In genomic region chr5:147436596-147436995, GRCh38 we compare ENCODE assay signal across 20 cellular contexts.
DNase-seq lines count a peak whose midpoint lies in the region; ATAC-seq, FAIRE-seq and TF ChIP-seq lines count a peak whose summit lies in the region.
"Had no signal": no experiment of that assay in that cellular context is flagged by ENCODE, and none has a peak within 500 bp of the region (broad histone marks: within the 10 kb centered on the region; RNA-seq: fewer than 3 reads in every experiment).

No MANE protein-coding gene starts in this region.

- no peaks in the 10 kb centered on the region for H3K9me3 Mint-ChIP-seq in natural killer cell treated with Interleukin-12 subunit alpha and Interleukin-12 subunit beta and Interleukin-15 and Interleukin-18, amount 100 ng/mL, for 72 hours
- H3K9me3 Mint-ChIP-seq: central memory CD8-positive, alpha-beta T cell; T-helper 1 cell treated with Interleukin-12 subunit alpha and Interleukin-12 subunit beta and Interleukin-4 antibody, amounts not matched to agents 30 μg/mL and 1 μg/mL, for 36 hours had no signal

- no peak overlapping the region for H3K27ac Mint-ChIP-seq in natural killer cell treated with Interleukin-12 subunit alpha and Interleukin-12 subunit beta and Interleukin-15 and Interleukin-18, amount 100 ng/mL, for 72 hours
- H3K27ac Mint-ChIP-seq: activated naive CD8-positive, alpha-beta T cell; T-helper 1 cell treated with Interleukin-12 subunit alpha and Interleukin-12 subunit beta and Interleukin-4 antibody, amounts not matched to agents 30 μg/mL and 1 μg/mL, for 36 hours had no signal

- H3K4me1 Mint-ChIP-seq in natural killer cell treated with Interleukin-12 subunit alpha and Interleukin-12 subunit beta and Interleukin-15 and Interleukin-18, amount 100 ng/mL, for 72 hours (ENCODE audit: low read depth in 2 of 2), result no peaks in the 10 kb centered on the region
- H3K4me1 Mint-ChIP-seq: central memory CD8-positive, alpha-beta T cell had no signal

- ATAC-seq in GM21526 (IDR thresholded peaks at IDR 0.05; ENCODE audit: low FRiP score, unreplicated experiment) (peak; percentile 84), HG03520 (IDR thresholded peaks at IDR 0.05; ENCODE audit: unreplicated experiment) (peak; percentile 60), gastroesophageal sphincter (no peak), GM19467 (IDR thresholded peaks at IDR 0.05; ENCODE audit: unreplicated experiment) (no peak)
- ATAC-seq in natural killer cell treated with Interleukin-12 subunit alpha and Interleukin-12 subunit beta and Interleukin-15 and Interleukin-18, amount 100 ng/mL, for 72 hours, result no peak
- ATAC-seq: gastrocnemius medialis; stimulated activated naive CD8-positive, alpha-beta T cell treated with anti-CD3 and anti-CD28 coated beads, Interleukin-15, Interleukin-2, amounts not matched to agents 100 U/mL and 50 U/mL, for 24 hours had no signal

- no peaks in the 10 kb centered on the region for H3K9me3 ChIP-seq in gastroesophageal sphincter
- H3K9me3 ChIP-seq: gastrocnemius medialis had no signal

- H3K27me3 ChIP-seq in gastroesophageal sphincter, result no peaks in the 10 kb centered on the region
- H3K27me3 ChIP-seq: gastrocnemius medialis had no signal

- peak; percentile 41 for FAIRE-seq in GM18507 (lab: Jason Lieb, UNC)
- FAIRE-seq: RCC 7860 had no signal

- WGBS in gastroesophageal sphincter (ENCODE audit: low coverage in 1 of 2), 2 donors, result 77 to 80% methylated on average over 3 of the region's 3 CpGs

- peaks cover 18 to 100% (median 33%) of the 10 kb centered on the region in 3 donors for H3K4me1 ChIP-seq in gastroesophageal sphincter

- no peak overlapping the region for H3K4me3 ChIP-seq in gastroesophageal sphincter
- H3K4me3 ChIP-seq: gastrocnemius medialis had no signal

- DNase-seq in GM18507 (ENCODE audit: extremely low spot score, insufficient read length, low read depth) (no peak), DMS53 treated with DMSO at 0.1 percent for 48 hours (lab: John Stamatoyannopoulos, UW; ENCODE audit: unreplicated experiment) (no peak), T-helper 1 cell (no peak)
- no peak for DNase-seq in natural killer cell treated with Interleukin-12 subunit alpha and Interleukin-12 subunit beta and Interleukin-15 and Interleukin-18, amount 100 ng/mL, for 72 hours (ENCODE audit: low spot score)
- DNase-seq: activated CD4-positive, CD25-positive, alpha-beta regulatory T cell treated with anti-CD3 and anti-CD28 coated beads, Interleukin-2, amount 50 U/mL, for 72 hours; Calu3; gastrocnemius medialis; mesenchymal stem cell; NCI-H1930; NCI-H526; stimulated activated naive CD8-positive, alpha-beta T cell treated with anti-CD3 and anti-CD28 coated beads, Interleukin-15, Interleukin-2, amounts not matched to agents 100 U/mL and 50 U/mL, for 24 hours had no signal

- H3K36me3 Mint-ChIP-seq in natural killer cell treated with Interleukin-12 subunit alpha and Interleukin-12 subunit beta and Interleukin-15 and Interleukin-18, amount 100 ng/mL, for 72 hours, result no peaks in the 10 kb centered on the region
- H3K36me3 Mint-ChIP-seq: activated naive CD8-positive, alpha-beta T cell had no signal

- no peaks in the 10 kb centered on the region for H3K36me3 ChIP-seq in gastroesophageal sphincter
- H3K36me3 ChIP-seq: gastrocnemius medialis had no signal

- TF ChIP-seq CTCF in gastroesophageal sphincter (IDR thresholded peaks at IDR 0.05), result no peak

- peaks cover 21 to 46% of the 10 kb centered on the region in 2 donors for H3K27me3 Mint-ChIP-seq in natural killer cell treated with Interleukin-12 subunit alpha and Interleukin-12 subunit beta and Interleukin-15 and Interleukin-18, amount 100 ng/mL, for 72 hours

- no peak overlapping the region for H3K4me3 Mint-ChIP-seq in natural killer cell treated with Interleukin-12 subunit alpha and Interleukin-12 subunit beta and Interleukin-15 and Interleukin-18, amount 100 ng/mL, for 72 hours
- H3K4me3 Mint-ChIP-seq: activated naive CD8-positive, alpha-beta T cell; central memory CD8-positive, alpha-beta T cell; T-helper 1 cell treated with Interleukin-12 subunit alpha and Interleukin-12 subunit beta and Interleukin-4 antibody, amounts not matched to agents 30 μg/mL and 1 μg/mL, for 36 hours had no signal

- TF ChIP-seq EP300 in gastroesophageal sphincter (IDR thresholded peaks at IDR 0.05), result no peak

- TF ChIP-seq POLR2A in gastroesophageal sphincter (IDR thresholded peaks at IDR 0.05), result no peak

- H3K27ac ChIP-seq in gastroesophageal sphincter, result peak overlapping the region in 3 of 4 donors; percentile 26 to 62 (median 28)
- H3K27ac ChIP-seq: KMS-11 had no signal

Comparison
In these comparisons a context has a peak if more than half of its experiments do, and no peak if none do; other contexts are left out.
1. ATAC-seq: peak in GM21526 (single experiment) and HG03520 (single experiment); none in gastroesophageal sphincter (single experiment), GM19467 (single experiment) and natural killer cell treated with Interleukin-12 subunit alpha and Interleukin-12 subunit beta and Interleukin-15 and Interleukin-18, amount 100 ng/mL, for 72 hours (0 of 2).